Comparison of ENCODE assay signal across 8 cellular contexts in the genomic region with DNA sequence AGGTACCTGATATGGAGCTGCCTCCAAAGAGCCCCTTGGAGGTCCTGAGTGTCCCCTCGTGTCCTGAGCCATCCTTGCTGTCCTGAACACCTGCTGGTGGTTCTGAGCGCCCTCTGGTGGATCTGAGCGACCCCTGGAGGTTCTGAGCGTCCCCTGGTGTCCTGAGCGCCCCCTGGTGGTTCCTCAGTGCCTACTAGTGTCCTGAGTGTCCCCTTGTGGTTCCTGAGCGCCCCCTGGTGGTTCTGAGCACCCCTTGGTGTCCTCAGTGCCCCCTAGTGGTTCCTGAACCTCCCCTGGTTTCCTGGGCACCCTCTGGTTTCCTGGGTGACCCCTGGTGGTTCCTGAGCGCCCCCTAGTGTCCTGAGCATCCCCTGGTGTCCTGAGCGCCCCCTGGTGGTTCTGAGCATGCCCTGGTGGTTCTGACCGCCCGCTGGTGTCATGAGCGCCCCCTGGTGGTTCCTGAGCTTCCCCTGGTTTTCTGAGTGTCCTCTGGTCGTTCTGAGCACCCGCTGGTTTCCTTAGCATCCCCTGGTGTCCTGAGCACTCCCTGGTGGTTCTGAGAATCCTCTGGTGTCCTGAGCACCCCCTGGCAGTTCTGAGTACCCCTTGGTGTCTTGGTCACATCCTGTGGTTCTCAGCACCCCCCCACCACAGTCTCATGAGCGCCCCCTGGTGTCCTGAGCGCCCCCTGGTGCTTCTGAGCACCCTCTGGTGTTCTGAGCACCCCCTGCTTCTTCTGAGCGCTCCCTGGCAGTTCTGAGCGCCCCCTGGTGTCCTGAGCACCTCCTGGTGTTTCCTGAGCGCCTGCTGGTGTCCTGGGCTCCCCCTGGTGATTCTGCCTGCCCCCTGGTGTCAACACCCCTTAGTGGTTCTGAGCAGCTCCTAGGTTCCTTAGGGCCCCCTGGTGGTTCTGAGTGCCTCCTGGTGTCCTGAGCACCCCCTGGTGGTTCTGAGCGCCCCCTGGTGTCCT.
DNase-seq lines count a peak whose midpoint lies in the region; ATAC-seq, FAIRE-seq and TF ChIP-seq lines count a peak whose summit lies in the region.
"Not testable (repeated sequence)": the region's sequence is repeated elsewhere in the genome, so short reads cannot be mapped to it uniquely, and the experiment has no call there.

No MANE protein-coding gene starts in this region.

- not testable (repeated sequence) for TF ChIP-seq CTCF in activated CD8-positive, alpha-beta T cell treated with anti-CD3 and anti-CD28 coated beads for 36 hours (IDR thresholded peaks at IDR 0.05); upper lobe of left lung (IDR thresholded peaks at IDR 0.05)

- WGBS in upper lobe of left lung, 2 donors = no CpG with 5 or more reads among the region's 19 CpGs

- CTCF ChIA-PET in activated CD8-positive, alpha-beta T cell treated with anti-CD3 and anti-CD28 coated beads for 36 hours (lab: Charles Lee) = not testable (repeated sequence)

- not testable (repeated sequence) for H3K36me3 Mint-ChIP-seq in activated CD8-positive, alpha-beta T cell treated with anti-CD3 and anti-CD28 coated beads for 36 hours (ENCODE audit: low read depth)

- not testable (repeated sequence) for H3K27me3 ChIP-seq in upper lobe of left lung

- not testable (repeated sequence) for H3K9me3 Mint-ChIP-seq in activated CD8-positive, alpha-beta T cell treated with anti-CD3 and anti-CD28 coated beads for 36 hours

- H3K36me3 ChIP-seq in upper lobe of left lung = not testable (repeated sequence)

- FAIRE-seq in GM18507 (lab: Jason Lieb, UNC) = peak; percentile 95

- ATAC-seq in GM19351 (IDR thresholded peaks at IDR 0.05; ENCODE audit: unreplicated experiment) = peak; percentile 62
- ATAC-seq in GM21619 (IDR thresholded peaks at IDR 0.05; ENCODE audit: unreplicated experiment) = peak; percentile 71
- peak; percentile 73 for ATAC-seq in HG02943 (IDR thresholded peaks at IDR 0.05; ENCODE audit: low read depth, unreplicated experiment)
- peak; percentile 75 for ATAC-seq in HG03354 (IDR thresholded peaks at IDR 0.05; ENCODE audit: poor library complexity, severe bottlenecking, unreplicated experiment)
- ATAC-seq in activated CD8-positive, alpha-beta T cell treated with anti-CD3 and anti-CD28 coated beads for 36 hours = peak; percentile 83
- peak; percentile 49 for ATAC-seq in left ventricle myocardium superior
- peak; percentile 73 to 87 for ATAC-seq in upper lobe of left lung (ENCODE audit: low FRiP score in 2 of 2)

- not testable (repeated sequence) for TF ChIP-seq EP300 in upper lobe of left lung (IDR thresholded peaks at IDR 0.05)

- DNase-seq in GM18507 (ENCODE audit: extremely low spot score, insufficient read length, low read depth); activated CD8-positive, alpha-beta T cell treated with anti-CD3 and anti-CD28 coated beads for 36 hours; left ventricle myocardium superior; upper lobe of left lung: not testable (repeated sequence)

- H3K4me3 Mint-ChIP-seq in activated CD8-positive, alpha-beta T cell treated with anti-CD3 and anti-CD28 coated beads for 36 hours = not testable (repeated sequence)

- not testable (repeated sequence) for H3K27ac Mint-ChIP-seq in activated CD8-positive, alpha-beta T cell treated with anti-CD3 and anti-CD28 coated beads for 36 hours

- not testable (repeated sequence) for H3K27me3 Mint-ChIP-seq in activated CD8-positive, alpha-beta T cell treated with anti-CD3 and anti-CD28 coated beads for 36 hours

- not testable (repeated sequence) for TF ChIP-seq POLR2A in upper lobe of left lung (IDR thresholded peaks at IDR 0.05)

- not testable (repeated sequence) for H3K27ac ChIP-seq in upper lobe of left lung

- not testable (repeated sequence) for H3K4me3 ChIP-seq in upper lobe of left lung

- not testable (repeated sequence) for H3K4me1 Mint-ChIP-seq in activated CD8-positive, alpha-beta T cell treated with anti-CD3 and anti-CD28 coated beads for 36 hours (ENCODE audit: low read depth)

- H3K9me3 ChIP-seq in upper lobe of left lung = not testable (repeated sequence)

- H3K4me1 ChIP-seq in upper lobe of left lung = not testable (repeated sequence)

- intact Hi-C loops in activated CD8-positive, alpha-beta T cell treated with anti-CD3 and anti-CD28 coated beads for 36 hours (cut with micrococcal nuclease); left ventricle myocardium superior (cut with micrococcal nuclease): not testable (repeated sequence)

- POLR2A ChIA-PET in activated CD8-positive, alpha-beta T cell treated with anti-CD3 and anti-CD28 coated beads for 36 hours (lab: Charles Lee) = not testable (repeated sequence)
